22 cellular contexts compared by ENCODE assay signal in the genomic region with DNA sequence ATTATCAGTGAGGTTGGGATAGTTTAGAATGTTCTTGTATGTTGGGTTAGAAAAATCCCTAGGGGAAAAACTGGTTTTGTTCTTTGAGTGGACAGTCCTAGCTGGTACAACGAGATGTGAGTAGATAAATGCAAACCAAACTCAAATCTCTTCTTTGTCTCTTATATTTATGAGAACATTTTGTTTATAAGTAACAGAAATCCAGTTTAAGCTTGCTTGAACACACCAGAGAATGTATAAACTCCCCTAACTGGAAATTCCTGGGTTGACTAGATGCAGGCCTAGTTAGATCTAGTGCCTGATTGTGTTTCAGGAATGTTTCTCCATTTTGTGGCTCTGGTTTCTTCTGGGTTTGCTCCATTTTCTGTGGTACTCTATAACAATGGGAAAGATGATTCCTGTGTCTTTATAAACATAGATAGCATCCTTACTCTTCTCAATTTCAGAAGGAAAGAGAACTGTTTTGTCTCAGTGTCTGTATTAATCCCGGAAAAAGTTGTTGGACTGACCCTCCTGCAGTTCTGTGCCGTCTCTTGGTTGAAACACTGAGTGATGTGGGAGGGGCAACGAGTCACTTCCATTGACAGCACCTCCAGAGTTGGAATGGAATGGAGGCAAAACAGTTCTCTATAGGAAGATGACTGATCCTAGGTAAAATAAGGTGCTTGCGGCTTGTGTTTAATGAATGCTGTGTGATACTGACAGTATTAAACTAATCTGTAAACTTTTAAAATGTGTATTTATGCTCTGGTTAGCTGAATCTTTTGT.
DNase-seq lines count a peak whose midpoint lies in the region; ATAC-seq and TF ChIP-seq lines count a peak whose summit lies in the region.
"Had no signal": no experiment of that assay in that cellular context is flagged by ENCODE, and none has a peak within 500 bp of the region (broad histone marks: within the 10 kb centered on the region; RNA-seq: fewer than 3 reads in every experiment).

No MANE protein-coding gene starts in this region.

- H3K4me3 ChIP-seq in Caco-2 (ENCODE audit: low read depth, low read length) (no peak overlapping the region), neural cell (ENCODE audit: low read length) (no peak overlapping the region)
- H3K4me3 ChIP-seq: uterus had no signal

- no peak for DNase-seq in Caco-2
- no peak for DNase-seq in WTC11 (ENCODE audit: low spot score)
- DNase-seq in osteocyte (ENCODE audit: extremely low spot score, unreplicated experiment), result no peak
- no peak for DNase-seq in activated T-cell treated with anti-CD3 and anti-CD28 coated beads, Interleukin-2, amount 50 U/mL, for 1 hour
- DNase-seq in NCI-H510A treated with DMSO at 0.1 percent for 48 hours (lab: John Stamatoyannopoulos, UW), result no peak
- DNase-seq in AML-193 (lab: John Stamatoyannopoulos, UW), result no peak
- DNase-seq: ACHN; activated B cell treated with CpG ODN at 0.5 μM for 24 hours; activated effector memory CD4-positive, alpha-beta T cell treated with Interleukin-2 at 50 U/mL for 16 hours; aorta; EL; GOT3; hypothalamus; NCI-H146; NCI-H345; stimulated activated CD4-positive, alpha-beta T cell treated with anti-CD3 and anti-CD28 coated beads, Interleukin-15, amount 100 ng/mL, for 24 hours; stimulated activated naive CD4-positive, alpha-beta T cell treated with Interleukin-2 at 50 U/mL for 16 hours; T-helper 1 cell; uterus had no signal

- POLR2A ChIA-PET in Caco-2 (lab: Charles Lee) (no interaction called here), WTC11 (lab: Charles Lee) (no interaction called here)

- H3K9ac ChIP-seq in neural cell (ENCODE audit: low read length), result no peak overlapping the region

- H3K4me1 Mint-ChIP-seq in Caco-2 (ENCODE audit: low read depth, unreplicated experiment), result no peaks in the 10 kb centered on the region
- H3K4me1 Mint-ChIP-seq in WTC11, result peaks cover 29% of the 10 kb centered on the region
- no peaks in the 10 kb centered on the region for H3K4me1 Mint-ChIP-seq in osteocyte (ENCODE audit: unreplicated experiment)
- H3K4me1 Mint-ChIP-seq: activated B cell treated with CpG ODN at 0.5 μM for 24 hours had no signal

- H3K27me3 ChIP-seq in Caco-2 (replicated peaks; ENCODE audit: control insufficient read depth, insufficient read depth, low read length), result no peaks in the 10 kb centered on the region
- no peaks in the 10 kb centered on the region for H3K27me3 ChIP-seq in neural cell (ENCODE audit: insufficient read depth, low read depth, low read length)
- H3K27me3 ChIP-seq: uterus had no signal

- TF ChIP-seq RAD21 in neural cell (conservative IDR thresholded peaks at IDR 0.05), result no peak

- no peaks in the 10 kb centered on the region for H3K4me1 ChIP-seq in Caco-2
- H3K4me1 ChIP-seq: uterus had no signal

- CTCF ChIA-PET in Caco-2 (lab: Charles Lee) (no interaction called here), WTC11 (lab: Charles Lee) (no interaction called here)

- H3K4me3 Mint-ChIP-seq in Caco-2 (ENCODE audit: unreplicated experiment), result no peak overlapping the region
- no peak overlapping the region for H3K4me3 Mint-ChIP-seq in WTC11
- H3K4me3 Mint-ChIP-seq in osteocyte (ENCODE audit: unreplicated experiment), result no peak overlapping the region
- H3K4me3 Mint-ChIP-seq: activated B cell treated with CpG ODN at 0.5 μM for 24 hours had no signal

- H3K9me3 Mint-ChIP-seq in Caco-2 (ENCODE audit: unreplicated experiment) (no peaks in the 10 kb centered on the region), WTC11 (no peaks in the 10 kb centered on the region), osteocyte (ENCODE audit: unreplicated experiment) (no peaks in the 10 kb centered on the region)
- H3K9me3 Mint-ChIP-seq: activated B cell treated with CpG ODN at 0.5 μM for 24 hours had no signal

- ATAC-seq in WTC11 (peak; percentile 65), esophagus mucosa (peak; percentile 91)
- ATAC-seq: left lobe of liver had no signal

- BruUV-seq in Caco-2 (replicated peaks; lab: Mats Ljungman, UMichigan), result no TSS peak

- no peaks in the 10 kb centered on the region for H3K9me2 ChIP-seq in neural cell (ENCODE audit: insufficient read depth, low read length)

- H3K27ac Mint-ChIP-seq in Caco-2 (ENCODE audit: unreplicated experiment) (peak overlapping the region; percentile 48), WTC11 (peak overlapping the region; percentile 13), osteocyte (ENCODE audit: unreplicated experiment) (no peak overlapping the region)
- H3K27ac Mint-ChIP-seq: activated B cell treated with CpG ODN at 0.5 μM for 24 hours had no signal

- no peak overlapping the region for H2AFZ ChIP-seq in neural cell (ENCODE audit: low read depth, low read length)

- H3K36me3 ChIP-seq in Caco-2 (ENCODE audit: control insufficient read depth, insufficient read depth, low read length) (no peaks in the 10 kb centered on the region), neural cell (ENCODE audit: insufficient read depth, low read length) (no peaks in the 10 kb centered on the region)
- H3K36me3 ChIP-seq: uterus had no signal

- H3K27me3 Mint-ChIP-seq in Caco-2 (ENCODE audit: insufficient read depth, unreplicated experiment) (no peaks in the 10 kb centered on the region), WTC11 (ENCODE audit: low read depth) (no peaks in the 10 kb centered on the region), osteocyte (ENCODE audit: unreplicated experiment) (no peaks in the 10 kb centered on the region)
- H3K27me3 Mint-ChIP-seq: activated B cell treated with CpG ODN at 0.5 μM for 24 hours had no signal

- TF ChIP-seq EP300 in neural cell (conservative IDR thresholded peaks at IDR 0.05; ENCODE audit: poor library complexity, severe bottlenecking), result no peak

- H3K79me2 ChIP-seq in neural cell (replicated peaks; ENCODE audit: insufficient read depth, low read length), result peaks cover 3% of the 10 kb centered on the region

- TF ChIP-seq CTCF in Caco-2 (IDR thresholded peaks at IDR 0.05; ENCODE audit: insufficient read depth in 1 of 2, low read depth in 1 of 2, low read length in 1 of 2, severe bottlenecking in 1 of 2, unreplicated experiment in 1 of 2) (no peak), WTC11 (IDR thresholded peaks at IDR 0.05) (no peak), neural cell (IDR thresholded peaks at IDR 0.05; ENCODE audit: poor library complexity, severe bottlenecking) (no peak), osteocyte (IDR thresholded peaks at IDR 0.05) (no peak)

- H3K27ac ChIP-seq in neural cell (ENCODE audit: low read length), result peak overlapping the region; percentile 65
- H3K27ac ChIP-seq: uterus had no signal

- peaks cover 7% of the 10 kb centered on the region for H3F3A ChIP-seq in neural cell (ENCODE audit: insufficient read depth, low read length, poor library complexity, severe bottlenecking)

- H3K36me3 Mint-ChIP-seq in Caco-2 (ENCODE audit: insufficient read depth, unreplicated experiment), result no peaks in the 10 kb centered on the region
- no peaks in the 10 kb centered on the region for H3K36me3 Mint-ChIP-seq in WTC11
- H3K36me3 Mint-ChIP-seq in osteocyte (ENCODE audit: unreplicated experiment), result peaks cover 2% of the 10 kb centered on the region

- no peaks in the 10 kb centered on the region for H3K9me3 ChIP-seq in Caco-2
- no peaks in the 10 kb centered on the region for H3K9me3 ChIP-seq in neural cell (ENCODE audit: low read length)
- H3K9me3 ChIP-seq: uterus had no signal

- intact Hi-C loops in Caco-2 (cut with micrococcal nuclease; ENCODE audit: unreplicated experiment), result no loop called here

- no peaks in the 10 kb centered on the region for H4K20me1 ChIP-seq in neural cell (ENCODE audit: insufficient read depth)

- H3K4me2 ChIP-seq in neural cell (ENCODE audit: low read length), result no peak overlapping the region

TF ChIP-seq in WTC11, 78 proteins besides CTCF, POLR2A, EP300 and RAD21:
- TF ChIP-seq ZNF138 (CRISPR knock-in tag; conservative IDR thresholded peaks at IDR 0.05) (no peak), TEAD4 (CRISPR knock-in tag; IDR thresholded peaks at IDR 0.05) (no peak), ZNF423 (CRISPR knock-in tag; IDR thresholded peaks at IDR 0.05) (no peak)
- TF ChIP-seq, protein P1, sequence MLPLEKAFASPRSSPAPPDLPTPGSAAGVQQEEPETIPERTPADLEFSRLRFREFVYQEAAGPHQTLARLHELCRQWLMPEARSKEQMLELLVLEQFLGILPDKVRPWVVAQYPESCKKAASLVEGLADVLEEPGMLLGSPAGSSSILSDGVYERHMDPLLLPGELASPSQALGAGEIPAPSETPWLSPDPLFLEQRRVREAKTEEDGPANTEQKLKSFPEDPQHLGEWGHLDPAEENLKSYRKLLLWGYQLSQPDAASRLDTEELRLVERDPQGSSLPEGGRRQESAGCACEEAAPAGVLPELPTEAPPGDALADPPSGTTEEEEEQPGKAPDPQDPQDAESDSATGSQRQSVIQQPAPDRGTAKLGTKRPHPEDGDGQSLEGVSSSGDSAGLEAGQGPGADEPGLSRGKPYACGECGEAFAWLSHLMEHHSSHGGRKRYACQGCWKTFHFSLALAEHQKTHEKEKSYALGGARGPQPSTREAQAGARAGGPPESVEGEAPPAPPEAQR (CRISPR knock-in tag; IDR thresholded peaks at IDR 0.05), result no peak

TF ChIP-seq in neural cell, 6 proteins besides CTCF, POLR2A, EP300 and RAD21 (continues in another document):
- TF ChIP-seq POLR2AphosphoS5 (IDR thresholded peaks at IDR 0.05), result no peak
- TF ChIP-seq SMC3 (conservative IDR thresholded peaks at IDR 0.05; ENCODE audit: poor library complexity), result no peak
- TF ChIP-seq, protein P2, sequence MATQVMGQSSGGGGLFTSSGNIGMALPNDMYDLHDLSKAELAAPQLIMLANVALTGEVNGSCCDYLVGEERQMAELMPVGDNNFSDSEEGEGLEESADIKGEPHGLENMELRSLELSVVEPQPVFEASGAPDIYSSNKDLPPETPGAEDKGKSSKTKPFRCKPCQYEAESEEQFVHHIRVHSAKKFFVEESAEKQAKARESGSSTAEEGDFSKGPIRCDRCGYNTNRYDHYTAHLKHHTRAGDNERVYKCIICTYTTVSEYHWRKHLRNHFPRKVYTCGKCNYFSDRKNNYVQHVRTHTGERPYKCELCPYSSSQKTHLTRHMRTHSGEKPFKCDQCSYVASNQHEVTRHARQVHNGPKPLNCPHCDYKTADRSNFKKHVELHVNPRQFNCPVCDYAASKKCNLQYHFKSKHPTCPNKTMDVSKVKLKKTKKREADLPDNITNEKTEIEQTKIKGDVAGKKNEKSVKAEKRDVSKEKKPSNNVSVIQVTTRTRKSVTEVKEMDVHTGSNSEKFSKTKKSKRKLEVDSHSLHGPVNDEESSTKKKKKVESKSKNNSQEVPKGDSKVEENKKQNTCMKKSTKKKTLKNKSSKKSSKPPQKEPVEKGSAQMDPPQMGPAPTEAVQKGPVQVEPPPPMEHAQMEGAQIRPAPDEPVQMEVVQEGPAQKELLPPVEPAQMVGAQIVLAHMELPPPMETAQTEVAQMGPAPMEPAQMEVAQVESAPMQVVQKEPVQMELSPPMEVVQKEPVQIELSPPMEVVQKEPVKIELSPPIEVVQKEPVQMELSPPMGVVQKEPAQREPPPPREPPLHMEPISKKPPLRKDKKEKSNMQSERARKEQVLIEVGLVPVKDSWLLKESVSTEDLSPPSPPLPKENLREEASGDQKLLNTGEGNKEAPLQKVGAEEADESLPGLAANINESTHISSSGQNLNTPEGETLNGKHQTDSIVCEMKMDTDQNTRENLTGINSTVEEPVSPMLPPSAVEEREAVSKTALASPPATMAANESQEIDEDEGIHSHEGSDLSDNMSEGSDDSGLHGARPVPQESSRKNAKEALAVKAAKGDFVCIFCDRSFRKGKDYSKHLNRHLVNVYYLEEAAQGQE (IDR thresholded peaks at IDR 0.05; ENCODE audit: borderline replicate concordance), result no peak
